Comparison of ENCODE assay signal across 21 cellular contexts in genomic region chr7:54680377-54681005, GRCh38.
DNase-seq lines count a peak whose midpoint lies in the region; ATAC-seq and TF ChIP-seq lines count a peak whose summit lies in the region.
"Had no signal": no experiment of that assay in that cellular context is flagged by ENCODE, and none has a peak within 500 bp of the region (broad histone marks: within the 10 kb centered on the region; RNA-seq: fewer than 3 reads in every experiment).

No MANE protein-coding gene starts in this region.

- no peak overlapping the region for H3K56ac ChIP-seq in H9 (ENCODE audit: insufficient read length, low read depth, low read length)

- no peak overlapping the region for H4K8ac ChIP-seq in H9 (replicated peaks; ENCODE audit: insufficient read length, low read depth, low read length)

- H3K27ac Mint-ChIP-seq in H9, result peak overlapping the region; percentile 6 to 95 (median 12); a peak in 2 of 7 replicates
- H3K27ac Mint-ChIP-seq: CD4-positive, CD25-positive, alpha-beta regulatory T cell; IgD-negative memory B cell had no signal

- no peak overlapping the region for H2AK5ac ChIP-seq in H9 (ENCODE audit: insufficient read length, low read length)

- H3K79me2 ChIP-seq in H9 (ENCODE audit: insufficient read depth, low read length), result no peaks in the 10 kb centered on the region

- no peak overlapping the region for H3K14ac ChIP-seq in H9 (ENCODE audit: insufficient read depth, low read length)

- H3K23ac ChIP-seq in H9 (ENCODE audit: insufficient read length, low read depth, low read length), result no peak overlapping the region

- no peak overlapping the region for H2BK120ac ChIP-seq in H9 (ENCODE audit: low read depth, low read length, poor library complexity, severe bottlenecking)

- peak; percentile 76 for DNase-seq in H9
- peak; percentile 75 for DNase-seq in NT2/D1 (ENCODE audit: low read depth, low spot score)
- DNase-seq in iPS DF 19.7 (ENCODE audit: low read depth, low spot score), result peak; percentile 60
- DNase-seq in H7, result no peak
- no peak for DNase-seq in sciatic nerve (ENCODE audit: low spot score)
- no peak for DNase-seq in mesenteric fat pad (ENCODE audit: low spot score)
- DNase-seq: BE2C; C1 segment of cervical spinal cord; CD4-positive, CD25-positive, alpha-beta regulatory T cell; CD8-positive, alpha-beta memory T cell; COR-L47; DMS 273 treated with DMSO at 0.1 percent for 48 hours; DMS53; DND-41; EL; GOT3; HCEC 1CT; KBM-7 had no signal

- H3K4me1 ChIP-seq in H9 (ENCODE audit: insufficient read depth, low read length) (peaks cover 6% of the 10 kb centered on the region), NT2/D1 (ENCODE audit: insufficient read depth, insufficient read length) (no peaks in the 10 kb centered on the region)

- no peaks in the 10 kb centered on the region for H4K20me1 ChIP-seq in H9 (ENCODE audit: control insufficient read depth, insufficient read depth, insufficient read length)

- intact Hi-C loops in sciatic nerve (cut with DNase I), result no loop called here

- no peak overlapping the region for H3K27ac ChIP-seq in H9 (ENCODE audit: insufficient read length, low read depth, low read length)

- peak overlapping the region in 1 of 2 experiments; percentile 10; a peak in 1 of 5 replicates for H3K4me3 Mint-ChIP-seq in H9
- H3K4me3 Mint-ChIP-seq: CD4-positive, CD25-positive, alpha-beta regulatory T cell; CD8-positive, alpha-beta memory T cell; IgD-negative memory B cell had no signal

- H3K4me1 Mint-ChIP-seq in H9, result peaks cover 27 to 30% of the 10 kb centered on the region in 2 experiments
- H3K4me1 Mint-ChIP-seq: CD4-positive, CD25-positive, alpha-beta regulatory T cell; CD8-positive, alpha-beta memory T cell; IgD-negative memory B cell had no signal

- no peak for ATAC-seq in GM21786 (IDR thresholded peaks at IDR 0.05; ENCODE audit: unreplicated experiment)
- no peak for ATAC-seq in sciatic nerve
- ATAC-seq: HepG2 had no signal

- H3K27me3 ChIP-seq in H9 (ENCODE audit: insufficient read depth, low read length) (no peaks in the 10 kb centered on the region), NT2/D1 (ENCODE audit: insufficient read depth, insufficient read length) (no peaks in the 10 kb centered on the region), H7 (ENCODE audit: control insufficient read depth, insufficient read depth, low read length) (no peaks in the 10 kb centered on the region)
- H3K27me3 ChIP-seq: BE2C had no signal

- no peak overlapping the region for H2AFZ ChIP-seq in H9 (ENCODE audit: low read length)

- no peak overlapping the region for H2BK15ac ChIP-seq in H9 (ENCODE audit: low read depth, low read length)

- no peak overlapping the region for H2BK12ac ChIP-seq in H9 (ENCODE audit: insufficient read length, low read depth, low read length)

- peaks cover 0 to 3% of the 10 kb centered on the region in 2 experiments; a peak in 4 of 5 replicates for H3K9me3 Mint-ChIP-seq in H9

- H3K23me2 ChIP-seq in H9 (ENCODE audit: insufficient read length, low read depth, low read length, poor library complexity, severe bottlenecking), result no peaks in the 10 kb centered on the region

- no CpG with 5 or more reads among the region's 4 CpGs for WGBS in H9 (ENCODE audit: extremely low coverage, insufficient read length, low lambda C conversion rate)

- no peak overlapping the region for H3T11ph ChIP-seq in H9 (ENCODE audit: low read length)

- H3K4me2 ChIP-seq in H9 (ENCODE audit: insufficient read depth, insufficient read length, low read length), result peak overlapping the region; percentile 23

- H3K9ac ChIP-seq in H9 (ENCODE audit: extremely low read depth, insufficient read length, low read length) (no peak overlapping the region), NT2/D1 (ENCODE audit: insufficient read length, low read depth) (no peak overlapping the region)

- H3K9me3 ChIP-seq in H9 (ENCODE audit: control insufficient read depth, low read depth, low read length), result no peaks in the 10 kb centered on the region
- H3K9me3 ChIP-seq in NT2/D1 (ENCODE audit: insufficient read depth, low read length), result no peaks in the 10 kb centered on the region
- H3K9me3 ChIP-seq: BE2C had no signal

- no peak overlapping the region for H3K4ac ChIP-seq in H9 (ENCODE audit: low read depth, low read length)

- no peak overlapping the region for H4K5ac ChIP-seq in H9 (ENCODE audit: insufficient read length, low read depth, low read length)

- TF ChIP-seq CTCF in H9 (conservative IDR thresholded peaks at IDR 0.05), result no peak

- no peaks in the 10 kb centered on the region for H3K36me3 ChIP-seq in NT2/D1 (ENCODE audit: insufficient read depth, insufficient read length, low read length)
- H3K36me3 ChIP-seq in H7 (replicated peaks; ENCODE audit: control insufficient read depth, insufficient read depth, low read length), result no peaks in the 10 kb centered on the region
- H3K36me3 ChIP-seq: BE2C had no signal

- H3K79me1 ChIP-seq in H9 (ENCODE audit: insufficient read depth, low read depth, low read length, poor library complexity, severe bottlenecking), result no peaks in the 10 kb centered on the region

- H2BK20ac ChIP-seq in H9 (ENCODE audit: low read depth, low read length, poor library complexity, severe bottlenecking), result no peak overlapping the region

- no peak overlapping the region for H4K91ac ChIP-seq in H9 (ENCODE audit: insufficient read length, low read depth, low read length)

- H2BK5ac ChIP-seq in H9 (ENCODE audit: insufficient read length, low read length), result no peak overlapping the region

- H3K18ac ChIP-seq in H9 (ENCODE audit: insufficient read length, low read depth, low read length), result no peak overlapping the region

- no peaks in the 10 kb centered on the region for H3K27me3 Mint-ChIP-seq in H9 (ENCODE audit: low read depth)
- H3K27me3 Mint-ChIP-seq: CD4-positive, CD25-positive, alpha-beta regulatory T cell; IgD-negative memory B cell had no signal

- H3K4me3 ChIP-seq in NT2/D1 (ENCODE audit: insufficient read length, low read depth), result no peak overlapping the region
- no peak overlapping the region for H3K4me3 ChIP-seq in H7 (ENCODE audit: insufficient read depth, low read depth, low read length)

- peaks cover 0 to 2% (median 0%) of the 10 kb centered on the region in 3 experiments; a peak in 2 of 7 replicates for H3K36me3 Mint-ChIP-seq in H9 (ENCODE audit: insufficient read depth in 1 of 3, low read depth in 3 of 3)
- H3K36me3 Mint-ChIP-seq: CD4-positive, CD25-positive, alpha-beta regulatory T cell; CD8-positive, alpha-beta memory T cell; IgD-negative memory B cell had no signal

Comparison
In these comparisons a context has a peak if more than half of its experiments do, and no peak if none do; other contexts are left out.
1. DNase-seq: peak in H9 (single experiment), NT2/D1 (single experiment) and iPS DF 19.7 (single experiment); none in H7 (single experiment), sciatic nerve (single experiment) and mesenteric fat pad (single experiment).